Comparison of ENCODE assay signal across 24 cellular contexts in the genomic region with DNA sequence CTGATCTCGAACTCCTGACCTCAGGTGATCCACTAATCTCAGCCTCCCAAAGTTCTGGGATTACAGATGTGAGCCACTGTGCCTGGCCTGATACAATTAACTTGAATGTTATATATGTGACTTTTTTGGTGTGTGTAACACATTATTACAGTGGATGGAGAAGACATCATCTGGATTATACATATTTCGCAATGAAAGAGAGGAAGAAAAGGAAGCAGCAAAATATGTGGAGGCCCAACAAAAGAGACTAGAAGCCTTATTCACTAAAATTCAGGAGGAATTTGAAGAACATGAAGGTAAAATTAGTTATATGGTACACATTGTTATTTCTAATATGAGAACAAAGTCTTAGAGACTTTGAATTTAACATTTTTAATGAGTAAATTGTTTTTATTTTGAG. TPM values are rescaled to one million over a fixed set of nuclear protein-coding genes. Genes with fewer than 3 reads are reported as not detected.
"Had no signal": no experiment of that assay in that cellular context is flagged by ENCODE, and none has a peak within 500 bp of the region (broad histone marks: within the 10 kb centered on the region; RNA-seq: fewer than 3 reads in every experiment).

No MANE protein-coding gene starts in this region.

- DNase-seq: KBM-7, NCI-H1092, NCI-H1105 treated with DMSO at 0.1 percent for 48 hours, NCI-H1417 treated with DMSO at 0.1 percent for 48 hours, NCI-H146, NCI-H1694 treated with DMSO at 0.1 percent for 48 hours, NCI-H1930, NCI-H2081, NCI-H2107, NCI-H2227 treated with DMSO at 0.1 percent for 48 hours, NCI-H524 treated with DMSO at 0.1 percent for 48 hours, NCI-H69, NCI-H774, Right ventricle myocardium superior, RPMI8226, SIG-M5 had no signal

- H3K27ac ChIP-seq: SJSA1, SK-N-MC had no signal

- H3K9me3 ChIP-seq: SJSA1 had no signal

- H3K4me1 ChIP-seq: SJSA1 had no signal

- H3K4me3 ChIP-seq: SJSA1, SK-N-MC had no signal

- H3K27ac Mint-ChIP-seq: IgD-negative memory B cell had no signal

- H3K27me3 Mint-ChIP-seq: IgD-negative memory B cell had no signal

- FAIRE-seq: RCC 7860 had no signal

- H3K27me3 ChIP-seq: SJSA1 had no signal

- H3K4me3 Mint-ChIP-seq: IgD-negative memory B cell had no signal

RNA-seq across cellular contexts. Expression of a gene that starts 55.6 kb away (rescaled TPM):
- total RNA-seq: LHCN-M2, MCF 10A, NCI-H460, Right ventricle myocardium superior had no signal
- polyA plus RNA-seq: IgD-negative memory B cell had no signal

RNA-seq across cellular contexts. Expression of a gene that starts 57.1 kb away (rescaled TPM):
- total RNA-seq: HT-29 had no signal
